In the genomic region with DNA sequence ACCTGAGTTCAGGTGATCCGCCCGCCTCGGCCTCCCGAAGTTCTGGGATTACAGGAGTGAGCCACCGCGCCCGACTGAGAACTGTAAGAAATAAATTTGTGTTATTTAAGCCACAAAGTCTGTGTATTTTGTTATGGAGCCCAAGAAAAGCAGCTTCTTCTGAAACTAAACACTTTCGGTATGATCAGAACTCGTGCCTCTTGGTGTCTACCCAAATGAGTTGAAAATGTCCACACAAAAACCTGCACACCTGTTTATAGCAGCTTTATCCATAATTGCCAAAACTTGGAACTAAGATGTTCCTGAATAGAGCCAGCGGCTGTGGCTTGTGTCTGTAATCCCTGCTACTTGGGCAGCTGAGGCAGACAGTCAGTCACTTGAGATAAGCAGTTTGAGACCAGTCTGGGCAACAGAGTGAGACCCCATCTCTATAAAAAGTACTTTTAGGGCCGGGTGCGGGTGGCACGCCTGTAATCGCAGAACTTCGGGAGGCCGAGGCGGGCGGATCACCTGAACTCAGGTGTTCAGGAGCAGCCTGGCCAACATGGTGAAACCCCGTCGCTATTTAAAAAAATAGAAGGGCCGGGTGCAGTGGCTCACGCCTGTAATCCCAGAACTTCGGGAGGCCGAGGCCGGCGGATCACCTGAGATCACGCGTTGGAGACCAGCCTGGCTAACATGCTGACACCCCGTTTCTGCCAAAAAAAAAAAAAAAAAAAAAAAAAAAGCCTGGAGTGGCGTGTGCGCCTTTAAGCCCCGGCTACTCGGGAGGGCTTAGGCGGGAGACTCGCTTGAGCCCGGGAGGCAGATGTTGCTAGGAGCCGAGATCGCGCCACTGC, we compare ENCODE assay signal across 8 cellular contexts. TPM values are rescaled to one million over a fixed set of nuclear protein-coding genes. Genes with fewer than 3 reads are reported as not detected.
DNase-seq lines count a peak whose midpoint lies in the region; ATAC-seq and TF ChIP-seq lines count a peak whose summit lies in the region.
"Not testable (repeated sequence)": the region's sequence is repeated elsewhere in the genome, so short reads cannot be mapped to it uniquely, and the experiment has no call there.

No MANE protein-coding gene starts in this region.

- intact Hi-C loops in CD8-positive, alpha-beta T cell (cut with DNase I, micrococcal nuclease); IMR-90 (cut with micrococcal nuclease); right cardiac atrium (cut with DNase I); gastrocnemius medialis (cut with DNase I; ENCODE audit: low total_unique reads): not testable (repeated sequence)

- not testable (repeated sequence) for H3K9me3 ChIP-seq in CD8-positive, alpha-beta T cell (ENCODE audit: low read length); IMR-90 (ENCODE audit: control insufficient read depth, insufficient read depth, low read length); right cardiac atrium (ENCODE audit: control insufficient read depth, low read length); gastrocnemius medialis

- not testable (repeated sequence) for H4K5ac ChIP-seq in IMR-90 (ENCODE audit: low read depth, low read length)

- not testable (repeated sequence) for H2BK20ac ChIP-seq in IMR-90 (ENCODE audit: low read depth, low read length)

- H3K36me3 Mint-ChIP-seq in CD8-positive, alpha-beta T cell; activated naive CD4-positive, alpha-beta T cell treated with anti-CD3 and anti-CD28 coated beads, Interleukin-2, amount 50 U/mL, for 72 hours: not testable (repeated sequence)

- POLR2A ChIA-PET in CD8-positive, alpha-beta T cell (lab: Charles Lee); IMR-90 (lab: Charles Lee; ENCODE audit: unreplicated experiment): not testable (repeated sequence)

- not testable (repeated sequence) for H2BK120ac ChIP-seq in IMR-90 (ENCODE audit: low read depth, low read length)

- not testable (repeated sequence) for H2BK15ac ChIP-seq in IMR-90 (ENCODE audit: low read depth, low read length)

- H4K91ac ChIP-seq in IMR-90 (ENCODE audit: insufficient read depth, low read depth, low read length): not testable (repeated sequence)

- not testable (repeated sequence) for TF ChIP-seq RAD21 in IMR-90 (IDR thresholded peaks at IDR 0.05; ENCODE audit: low read length)

- not testable (repeated sequence) for H3K27me3 ChIP-seq in CD8-positive, alpha-beta T cell (ENCODE audit: insufficient read depth, low read length); IMR-90 (ENCODE audit: control insufficient read depth, insufficient read depth, low read length); right cardiac atrium (ENCODE audit: control insufficient read depth, insufficient read depth); gastrocnemius medialis

- H3K4ac ChIP-seq in IMR-90 (ENCODE audit: low read depth, low read length): not testable (repeated sequence)

- TF ChIP-seq CTCF in CD8-positive, alpha-beta T cell (IDR thresholded peaks at IDR 0.05); IMR-90 (conservative IDR thresholded peaks at IDR 0.05; ENCODE audit: low read depth, low read length); gastrocnemius medialis (IDR thresholded peaks at IDR 0.05 in 4 of 5, conservative IDR thresholded peaks at IDR 0.05 in 1 of 5): not testable (repeated sequence)

- not testable (repeated sequence) for H3K9me3 Mint-ChIP-seq in CD8-positive, alpha-beta T cell; activated naive CD4-positive, alpha-beta T cell treated with anti-CD3 and anti-CD28 coated beads, Interleukin-2, amount 50 U/mL, for 72 hours

- H3K56ac ChIP-seq in IMR-90 (ENCODE audit: extremely low read depth, insufficient read depth, low read length): not testable (repeated sequence)

- H3K4me3 ChIP-seq in CD8-positive, alpha-beta T cell (ENCODE audit: low read depth, low read length); IMR-90 (ENCODE audit: insufficient read depth, low read depth, low read length); right cardiac atrium (ENCODE audit: low read length); gastrocnemius medialis: not testable (repeated sequence)

- not testable (repeated sequence) for H4K20me1 ChIP-seq in IMR-90 (ENCODE audit: insufficient read depth, low read length)

- not testable (repeated sequence) for H3K27ac ChIP-seq in CD8-positive, alpha-beta T cell (ENCODE audit: low read depth, low read length); IMR-90 (ENCODE audit: insufficient read depth, low read length); right cardiac atrium (ENCODE audit: low read length); gastrocnemius medialis

- H2AK9ac ChIP-seq in IMR-90 (replicated peaks; ENCODE audit: low read depth, low read length, poor library complexity): not testable (repeated sequence)

- not testable (repeated sequence) for H3K4me3 Mint-ChIP-seq in CD8-positive, alpha-beta T cell

- not testable (repeated sequence) for DNase-seq in CD8-positive, alpha-beta T cell; IMR-90; activated naive CD4-positive, alpha-beta T cell treated with anti-CD3 and anti-CD28 coated beads, Interleukin-2, amount 50 U/mL, for 72 hours (ENCODE audit: low spot score in 2 of 2); right cardiac atrium; gastrocnemius medialis

- not testable (repeated sequence) for H2AFZ ChIP-seq in IMR-90 (replicated peaks; ENCODE audit: low read length, poor library complexity)

- H3K9me1 ChIP-seq in IMR-90 (ENCODE audit: insufficient read depth, low read length): not testable (repeated sequence)

- ATAC-seq in CD8-positive, alpha-beta T cell: peak; percentile 62
- peak; percentile 48 for ATAC-seq in GM19351 (IDR thresholded peaks at IDR 0.05; ENCODE audit: unreplicated experiment)
- ATAC-seq in GM21825 (IDR thresholded peaks at IDR 0.05; ENCODE audit: unreplicated experiment): peak; percentile 69
- ATAC-seq in HG03045 (IDR thresholded peaks at IDR 0.05; ENCODE audit: unreplicated experiment): peak; percentile 66
- peak; percentile 83 for ATAC-seq in IMR-90 (ENCODE audit: low read depth)
- ATAC-seq in activated naive CD4-positive, alpha-beta T cell treated with anti-CD3 and anti-CD28 coated beads, Interleukin-2, amount 50 U/mL, for 72 hours: peak; percentile 70 to 85
- peak; percentile 94 to 95 for ATAC-seq in right cardiac atrium
- peak; percentile 85 to 88 for ATAC-seq in gastrocnemius medialis

- not testable (repeated sequence) for H2AK5ac ChIP-seq in IMR-90 (ENCODE audit: low read depth, low read length)

- not testable (repeated sequence) for H3K4me2 ChIP-seq in IMR-90 (ENCODE audit: low read depth, low read length)

- WGBS in IMR-90 (ENCODE audit: extremely low coverage in 2 of 2, insufficient read length in 1 of 2), 2 experiments: no CpG with 5 or more reads among the region's 39 CpGs
- no CpG with 5 or more reads among the region's 39 CpGs for WGBS in right cardiac atrium

- dilution Hi-C loops in IMR-90 (cut with HindIII; ENCODE audit: low sequenced_read_pairs, unreplicated experiment): not testable (repeated sequence)

- not testable (repeated sequence) for H3K27me3 Mint-ChIP-seq in CD8-positive, alpha-beta T cell (ENCODE audit: low read depth)

- not testable (repeated sequence) for H3K4me1 ChIP-seq in CD8-positive, alpha-beta T cell (ENCODE audit: insufficient read depth, low read length); IMR-90 (ENCODE audit: control insufficient read depth, insufficient read depth, low read length); right cardiac atrium (ENCODE audit: control insufficient read depth, insufficient read depth, low read length); gastrocnemius medialis

- not testable (repeated sequence) for H2BK5ac ChIP-seq in IMR-90 (ENCODE audit: low read depth, low read length, poor library complexity, severe bottlenecking)

- not testable (repeated sequence) for H3K23ac ChIP-seq in IMR-90 (ENCODE audit: low read depth, low read length)

- CTCF ChIA-PET in CD8-positive, alpha-beta T cell (lab: Charles Lee); IMR-90 (lab: Yijun Ruan, JAX): not testable (repeated sequence)

- H3K4me1 Mint-ChIP-seq in CD8-positive, alpha-beta T cell (ENCODE audit: low read depth): not testable (repeated sequence)

- not testable (repeated sequence) for H3K36me3 ChIP-seq in CD8-positive, alpha-beta T cell (ENCODE audit: insufficient read depth, low read length); IMR-90 (ENCODE audit: control insufficient read depth, insufficient read depth, low read length); gastrocnemius medialis

- H3K79me1 ChIP-seq in IMR-90 (ENCODE audit: low read depth in 1 of 2, low read length in 2 of 2): not testable (repeated sequence)

- not testable (repeated sequence) for H3K9ac ChIP-seq in IMR-90 (ENCODE audit: low read depth, low read length)

- not testable (repeated sequence) for H3K27ac Mint-ChIP-seq in CD8-positive, alpha-beta T cell; activated naive CD4-positive, alpha-beta T cell treated with anti-CD3 and anti-CD28 coated beads, Interleukin-2, amount 50 U/mL, for 72 hours

- H4K8ac ChIP-seq in IMR-90 (ENCODE audit: low read depth in 2 of 2, low read length in 2 of 2): not testable (repeated sequence)

- BruUV-seq in IMR-90 (replicated peaks; lab: Mats Ljungman, UMichigan): TSS peak; percentile 99

- not testable (repeated sequence) for H3K14ac ChIP-seq in IMR-90 (replicated peaks; ENCODE audit: low read depth, low read length)

- not testable (repeated sequence) for H3K18ac ChIP-seq in IMR-90 (ENCODE audit: low read depth, low read length)

- in situ Hi-C loops in IMR-90 (cut with MboI; ENCODE audit: low sequenced_read_pairs); gastrocnemius medialis (cut with MboI; ENCODE audit: low sequenced_read_pairs in 4 of 4): not testable (repeated sequence)

- TF ChIP-seq POLR2A in IMR-90 (IDR thresholded peaks at IDR 0.05; ENCODE audit: low read depth, low read length); gastrocnemius medialis (IDR thresholded peaks at IDR 0.05): not testable (repeated sequence)

RNA-seq across cellular contexts. Expression of a gene that starts 48.1 kb away (rescaled TPM):
- total RNA-seq in CD8-positive, alpha-beta T cell: 10 to 100 TPM in 1 of 2 experiments, 1 to 10 TPM in 1; 9.9 to 11.8 TPM
- total RNA-seq in IMR-90 (2012; rRNA removed) (14.9 and 19.4 TPM in 2 replicates), right cardiac atrium (100 to 1,000 TPM in 3 of 4 donors, 10 to 100 TPM in 1; 83.3 to 138 (median 121) TPM), gastrocnemius medialis (10 to 100 TPM; 18.9 to 31.8 (median 26.2) TPM)
- polyA plus RNA-seq in IMR-90 (2012; rRNA removed) (25.3 and 28.0 TPM in 2 replicates), right cardiac atrium (50.2 TPM)
- 23.7 and 47.8 TPM in 2 replicates for polyA plus RNA-seq in IMR-90 (2012; cell fraction: cytosol; rRNA removed)
- 84.7 and 99.7 TPM in 2 replicates for polyA plus RNA-seq in IMR-90 (2012; cell fraction: nucleus; rRNA removed; ENCODE audit: low replicate concordance)
- total RNA-seq in activated naive CD4-positive, alpha-beta T cell treated with anti-CD3 and anti-CD28 coated beads, Interleukin-2, amount 50 U/mL, for 72 hours: 1 to 10 TPM; 2.6 to 9.7 TPM
